In the genomic region with DNA sequence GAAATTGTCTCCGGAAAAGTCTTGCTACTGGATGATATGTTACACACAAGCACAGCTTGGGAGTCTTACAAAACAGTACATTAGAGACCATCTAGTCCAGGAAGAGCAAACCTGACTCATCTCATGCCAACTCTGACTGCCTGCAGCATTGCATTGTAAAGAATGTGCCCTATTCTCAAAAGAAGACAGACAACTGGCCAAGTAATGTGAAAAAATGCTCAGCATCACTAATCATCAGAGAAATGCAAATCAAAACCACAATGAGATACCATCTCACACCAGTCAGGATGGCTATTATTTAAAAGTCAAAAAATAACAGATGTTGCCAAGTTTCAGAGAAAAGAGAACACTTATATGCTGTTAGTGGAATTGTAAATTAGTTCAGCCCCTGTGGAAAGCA, we compare ENCODE assay signal across 17 cellular contexts. TPM values are rescaled to one million over a fixed set of nuclear protein-coding genes. Genes with fewer than 3 reads are reported as not detected.
A peak's percentile ranks its signal among the peaks of the same experiment; 100 is the strongest.
DNase-seq lines count a peak whose midpoint lies in the region; ATAC-seq, FAIRE-seq and TF ChIP-seq lines count a peak whose summit lies in the region.
"Had no signal": no experiment of that assay in that cellular context is flagged by ENCODE, and none has a peak within 500 bp of the region (broad histone marks: within the 10 kb centered on the region; RNA-seq: fewer than 3 reads in every experiment).

No MANE protein-coding gene starts in this region.

- H3K23me2 ChIP-seq in H9 (ENCODE audit: insufficient read length, low read depth, low read length, poor library complexity, severe bottlenecking) = no peaks in the 10 kb centered on the region

- H3K4ac ChIP-seq in H9 (ENCODE audit: low read depth, low read length) = no peak overlapping the region

- no peak overlapping the region for H3K27ac ChIP-seq in caudate nucleus (ENCODE audit: low read depth, low read length)
- no peak overlapping the region for H3K27ac ChIP-seq in H9 (ENCODE audit: insufficient read length, low read depth, low read length)

- peaks cover 11 to 12% of the 10 kb centered on the region in 2 experiments for H3K4me1 Mint-ChIP-seq in H9
- H3K4me1 Mint-ChIP-seq: CD14-positive monocyte, naive B cell had no signal

- no peak overlapping the region for H3T11ph ChIP-seq in H9 (ENCODE audit: low read length)

- peaks cover 6% of the 10 kb centered on the region for H3K27me3 ChIP-seq in bronchial epithelial cell (ENCODE audit: control insufficient read depth, insufficient read depth, low read length)
- no peaks in the 10 kb centered on the region for H3K27me3 ChIP-seq in H9 (ENCODE audit: insufficient read depth, low read length)

- no peak overlapping the region for H4K8ac ChIP-seq in H9 (replicated peaks; ENCODE audit: insufficient read length, low read depth, low read length)

- H2AFZ ChIP-seq in H9 (ENCODE audit: low read length) = no peak overlapping the region

- no peak overlapping the region for H2BK5ac ChIP-seq in H9 (ENCODE audit: insufficient read length, low read length)

- no peaks in the 10 kb centered on the region for H3K36me3 ChIP-seq in bronchial epithelial cell (ENCODE audit: control insufficient read depth, insufficient read depth, low read length)

- no peak overlapping the region for H2BK20ac ChIP-seq in H9 (ENCODE audit: low read depth, low read length, poor library complexity, severe bottlenecking)

- H3K27ac Mint-ChIP-seq in H9 = no peak overlapping the region
- H3K27ac Mint-ChIP-seq: CD14-positive monocyte, naive B cell had no signal

- H3K56ac ChIP-seq in H9 (ENCODE audit: insufficient read length, low read depth, low read length) = no peak overlapping the region

- H2BK120ac ChIP-seq in H9 (ENCODE audit: low read depth, low read length, poor library complexity, severe bottlenecking) = no peak overlapping the region

- H3K9me3 ChIP-seq in H9 (ENCODE audit: control insufficient read depth, low read depth, low read length) = no peaks in the 10 kb centered on the region

- ATAC-seq in GM21528 (IDR thresholded peaks at IDR 0.05; ENCODE audit: low FRiP score, unreplicated experiment) = no peak
- ATAC-seq: left colon had no signal

- H4K91ac ChIP-seq in H9 (ENCODE audit: insufficient read length, low read depth, low read length) = no peak overlapping the region

- peak; percentile 21 for DNase-seq in Daoy (ENCODE audit: low read depth)
- peak; percentile 95 for DNase-seq in NCI-H226
- DNase-seq in bronchial epithelial cell (ENCODE audit: low read depth) = peak; percentile 76
- DNase-seq in myocyte (ENCODE audit: low read depth) = peak; percentile 45
- DNase-seq in activated CD4-positive, alpha-beta T cell treated with anti-CD3 and anti-CD28 coated beads, Interleukin-2, amount 50 U/mL, for 4 hours = no peak
- DNase-seq in caudate nucleus (lab: John Stamatoyannopoulos, UW) = no peak
- DNase-seq in H9 = no peak
- DNase-seq: activated T-cell treated with anti-CD3 and anti-CD28 coated beads, Interleukin-2, amount 50 U/mL, for 1 hour; GDM1; left colon; naive B cell; NCI-H1048; NCI-H446; OCI-M1; stimulated activated CD4-positive, alpha-beta T cell treated with anti-CD3 and anti-CD28 coated beads, Interleukin-2, amount 100 ng/mL, for 24 hours had no signal

- H3K9me3 Mint-ChIP-seq in H9 = no peaks in the 10 kb centered on the region

- H2AK5ac ChIP-seq in H9 (ENCODE audit: insufficient read length, low read length) = no peak overlapping the region

- H2BK15ac ChIP-seq in H9 (ENCODE audit: low read depth, low read length) = no peak overlapping the region

- no peak overlapping the region for H4K5ac ChIP-seq in H9 (ENCODE audit: insufficient read length, low read depth, low read length)

- no peaks in the 10 kb centered on the region for H3K79me2 ChIP-seq in H9 (ENCODE audit: insufficient read depth, low read length)

- no peak overlapping the region for H3K23ac ChIP-seq in H9 (ENCODE audit: insufficient read length, low read depth, low read length)

- H3K4me3 Mint-ChIP-seq in H9 = no peak overlapping the region
- H3K4me3 Mint-ChIP-seq: CD14-positive monocyte, naive B cell had no signal

- H3K4me2 ChIP-seq in H9 (ENCODE audit: insufficient read depth, insufficient read length, low read length) = no peak overlapping the region

- TF ChIP-seq CTCF in bronchial epithelial cell (IDR thresholded peaks at IDR 0.05; ENCODE audit: insufficient read depth, low read length, severe bottlenecking) (no peak), H9 (conservative IDR thresholded peaks at IDR 0.05) (no peak)

- no peaks in the 10 kb centered on the region for H3K36me3 Mint-ChIP-seq in H9 (ENCODE audit: insufficient read depth in 1 of 3, low read depth in 3 of 3)
- H3K36me3 Mint-ChIP-seq: CD14-positive monocyte had no signal

- FAIRE-seq in bronchial epithelial cell (lab: Jason Lieb, UNC) = no peak

- no peaks in the 10 kb centered on the region; the same call in 1 of the 2 replicates for H3K4me1 ChIP-seq in H9 (ENCODE audit: insufficient read depth, low read length)

- no peak overlapping the region for H3K14ac ChIP-seq in H9 (ENCODE audit: insufficient read depth, low read length)

- H4K20me1 ChIP-seq in H9 (ENCODE audit: control insufficient read depth, insufficient read depth, insufficient read length) = no peaks in the 10 kb centered on the region

- WGBS in H9 (ENCODE audit: extremely low coverage, insufficient read length, low lambda C conversion rate) = no CpG with 5 or more reads among the region's 1 CpG

- H3K9ac ChIP-seq in H9 (ENCODE audit: extremely low read depth, insufficient read length, low read length) = no peak overlapping the region

- peaks cover 9% of the 10 kb centered on the region; the same call in 1 of the 2 replicates for H3K27me3 Mint-ChIP-seq in H9 (ENCODE audit: low read depth)

- no peak overlapping the region for H3K18ac ChIP-seq in H9 (ENCODE audit: insufficient read length, low read depth, low read length)

- H3K79me1 ChIP-seq in H9 (ENCODE audit: insufficient read depth, low read depth, low read length, poor library complexity, severe bottlenecking) = no peaks in the 10 kb centered on the region

- no peak overlapping the region for H3K4me3 ChIP-seq in bronchial epithelial cell (ENCODE audit: low read depth, low read length)

- H2BK12ac ChIP-seq in H9 (ENCODE audit: insufficient read length, low read depth, low read length) = no peak overlapping the region

RNA-seq across cellular contexts. Expression of gene GORASP2, which starts 42.7 kb away (rescaled TPM):
- total RNA-seq in Daoy (2014; rRNA removed; shearing (Covaris generic)) = 34.2 and 43.3 TPM in 2 replicates
- total RNA-seq in bronchial epithelial cell (30.1 and 34.2 TPM in 2 replicates), myocyte (85.3 and 99.5 TPM in 2 replicates), H9 (2021) (96.9 and 97.7 TPM in 2 replicates)
- 114 TPM for polyA plus RNA-seq in myocyte (2012)

Comparison
In these comparisons a context has a peak if more than half of its experiments do, and no peak if none do; other contexts are left out.
1. DNase-seq: peak in Daoy (single experiment), NCI-H226 (single experiment), bronchial epithelial cell (single experiment) and myocyte (single experiment); none in activated CD4-positive, alpha-beta T cell treated with anti-CD3 and anti-CD28 coated beads, Interleukin-2, amount 50 U/mL, for 4 hours (0 of 2), caudate nucleus (0 of 61) and H9 (single experiment).